17 cellular contexts compared by ENCODE assay signal in genomic region chr3:105274958-105275357, GRCh38.
A peak's percentile ranks its signal among the peaks of the same experiment; 100 is the strongest.
DNase-seq lines count a peak whose midpoint lies in the region; ATAC-seq lines count a peak whose summit lies in the region.
"Had no signal": no experiment of that assay in that cellular context is flagged by ENCODE, and none has a peak within 500 bp of the region (broad histone marks: within the 10 kb centered on the region; RNA-seq: fewer than 3 reads in every experiment).

No MANE protein-coding gene starts in this region.

- no peaks in the 10 kb centered on the region; the same call in 1 of the 2 replicates for H3K9me3 ChIP-seq in MG63
- H3K9me3 ChIP-seq in HAP-1 = no peaks in the 10 kb centered on the region

- H3K4me1 Mint-ChIP-seq in activated naive CD8-positive, alpha-beta T cell treated with anti-CD3 and anti-CD28 coated beads, Interleukin-2, amount 50 U/mL, for 24 hours = no peaks in the 10 kb centered on the region
- H3K4me1 Mint-ChIP-seq: immature natural killer cell had no signal

- H3K4me3 ChIP-seq in MG63 = no peak overlapping the region
- no peak overlapping the region for H3K4me3 ChIP-seq in HAP-1

- no peaks in the 10 kb centered on the region for H3K4me1 ChIP-seq in HAP-1

- H3K27me3 ChIP-seq in MG63 = no peaks in the 10 kb centered on the region
- H3K27me3 ChIP-seq in HAP-1 (ENCODE audit: low read depth) = no peaks in the 10 kb centered on the region

- ATAC-seq in activated naive CD8-positive, alpha-beta T cell treated with anti-CD3 and anti-CD28 coated beads, Interleukin-2, amount 50 U/mL, for 24 hours = no peak
- ATAC-seq: HCT116; stimulated activated naive B cell treated with anti-CD40 and anti-IgM and Interleukin-4, amounts not matched to agents 10 μg/mL and 1 μg/mL and 100 μg/mL, for 72 hours had no signal

- H3K36me3 Mint-ChIP-seq in activated naive CD8-positive, alpha-beta T cell treated with anti-CD3 and anti-CD28 coated beads, Interleukin-2, amount 50 U/mL, for 24 hours (ENCODE audit: low read depth) = no peaks in the 10 kb centered on the region
- H3K36me3 Mint-ChIP-seq: immature natural killer cell; stimulated activated naive B cell treated with anti-CD40 and anti-IgM and Interleukin-4, amounts not matched to agents 10 μg/mL and 1 μg/mL and 100 μg/mL, for 72 hours had no signal

- peak; percentile 32 for DNase-seq in AG20443 (ENCODE audit: low spot score)
- DNase-seq in MG63 = peak; percentile 82
- DNase-seq in dermis blood vessel endothelial cell = peak; percentile 29
- DNase-seq in myocyte (ENCODE audit: low read depth) = peak; percentile 34
- DNase-seq in HAP-1 (ENCODE audit: low spot score in 2 of 2) = no peak
- no peak for DNase-seq in G401 (ENCODE audit: low spot score)
- no peak for DNase-seq in UCSD-AML1 (lab: John Stamatoyannopoulos, UW; ENCODE audit: unreplicated experiment)
- no peak for DNase-seq in activated naive CD8-positive, alpha-beta T cell treated with anti-CD3 and anti-CD28 coated beads, Interleukin-2, amount 50 U/mL, for 24 hours
- DNase-seq: activated CD4-positive, alpha-beta T cell treated with anti-CD3 and anti-CD28 coated beads, Interleukin-2, amount 50 U/mL, for 48 hours; GF-D8; immature natural killer cell; NCI-H1092; NCI-H510A; stimulated activated CD4-positive, alpha-beta T cell treated with anti-CD3 and anti-CD28 coated beads, Interleukin-4, amount 100 ng/mL, for 4 hours; stimulated activated naive B cell treated with anti-CD40 and anti-IgM and Interleukin-4, amounts not matched to agents 10 μg/mL and 1 μg/mL and 100 μg/mL, for 72 hours; T-helper 9 cell had no signal

- no peak overlapping the region for H3K4me3 Mint-ChIP-seq in activated naive CD8-positive, alpha-beta T cell treated with anti-CD3 and anti-CD28 coated beads, Interleukin-2, amount 50 U/mL, for 24 hours
- H3K4me3 Mint-ChIP-seq: immature natural killer cell; stimulated activated naive B cell treated with anti-CD40 and anti-IgM and Interleukin-4, amounts not matched to agents 10 μg/mL and 1 μg/mL and 100 μg/mL, for 72 hours had no signal

- no peaks in the 10 kb centered on the region for H3K9me3 Mint-ChIP-seq in activated naive CD8-positive, alpha-beta T cell treated with anti-CD3 and anti-CD28 coated beads, Interleukin-2, amount 50 U/mL, for 24 hours
- H3K9me3 Mint-ChIP-seq: stimulated activated naive B cell treated with anti-CD40 and anti-IgM and Interleukin-4, amounts not matched to agents 10 μg/mL and 1 μg/mL and 100 μg/mL, for 72 hours had no signal

- H3K36me3 ChIP-seq in MG63 (no peaks in the 10 kb centered on the region), HAP-1 (replicated peaks) (no peaks in the 10 kb centered on the region)

- no peak overlapping the region for H3K27ac Mint-ChIP-seq in activated naive CD8-positive, alpha-beta T cell treated with anti-CD3 and anti-CD28 coated beads, Interleukin-2, amount 50 U/mL, for 24 hours
- H3K27ac Mint-ChIP-seq: immature natural killer cell; stimulated activated naive B cell treated with anti-CD40 and anti-IgM and Interleukin-4, amounts not matched to agents 10 μg/mL and 1 μg/mL and 100 μg/mL, for 72 hours had no signal

- in situ Hi-C loops in HAP-1 (cut with MboI; ENCODE audit: low sequenced_read_pairs) (no loop called here), G401 (cut with HindIII; ENCODE audit: low sequenced_read_pairs) (no loop called here)

- H3K27me3 Mint-ChIP-seq in activated naive CD8-positive, alpha-beta T cell treated with anti-CD3 and anti-CD28 coated beads, Interleukin-2, amount 50 U/mL, for 24 hours = no peaks in the 10 kb centered on the region

Comparison
In these comparisons a context has a peak if more than half of its experiments do, and no peak if none do; other contexts are left out.
1. DNase-seq: peak in AG20443 (single experiment), MG63 (single experiment), dermis blood vessel endothelial cell (single experiment) and myocyte (single experiment); none in HAP-1 (0 of 2), G401 (single experiment), UCSD-AML1 (single experiment) and activated naive CD8-positive, alpha-beta T cell treated with anti-CD3 and anti-CD28 coated beads, Interleukin-2, amount 50 U/mL, for 24 hours (single experiment).